In the genomic region with DNA sequence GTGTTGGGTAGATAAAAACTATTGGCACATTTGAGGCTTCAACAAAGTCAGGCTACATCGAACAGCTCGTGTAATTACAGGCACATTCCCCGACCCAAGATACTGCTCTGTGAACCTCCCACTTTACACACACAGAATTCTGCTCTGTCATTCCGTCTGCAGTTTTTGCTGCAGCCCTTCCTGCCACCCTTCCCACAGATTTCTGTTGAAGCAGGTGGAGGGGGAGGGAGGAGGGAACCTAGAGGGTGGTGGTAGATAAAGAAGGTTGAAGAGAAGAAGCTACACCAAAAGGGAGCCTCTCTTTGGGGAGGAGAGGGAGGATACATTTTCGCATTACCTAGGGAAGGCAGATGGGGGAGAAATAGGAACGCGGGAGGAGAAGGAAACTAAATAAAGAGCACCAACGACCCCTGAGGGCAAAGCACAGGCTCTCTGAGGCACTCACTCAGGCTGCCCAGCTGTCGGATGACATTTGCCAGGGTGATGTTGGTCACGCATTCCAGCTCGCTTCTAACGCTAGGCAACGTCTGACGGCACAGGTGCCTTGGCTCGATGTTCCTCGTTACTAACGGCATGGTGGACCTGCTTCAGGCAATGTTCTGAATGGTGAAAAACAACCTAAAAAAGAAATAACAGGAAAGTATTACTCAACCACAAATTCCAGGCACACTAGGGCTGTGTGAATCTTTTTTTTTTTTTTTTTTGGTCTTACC, we compare ENCODE assay signal across 8 cellular contexts. TPM values are rescaled to one million over a fixed set of nuclear protein-coding genes. Genes with fewer than 3 reads are reported as not detected.
A peak's percentile ranks its signal among the peaks of the same experiment; 100 is the strongest.
DNase-seq lines count a peak whose midpoint lies in the region; ATAC-seq, FAIRE-seq and TF ChIP-seq lines count a peak whose summit lies in the region.

No MANE protein-coding gene starts in this region.

- H3K9me3 ChIP-seq in heart left ventricle, result no peaks in the 10 kb centered on the region
- H3K9me3 ChIP-seq in small intestine (ENCODE audit: control insufficient read depth, low read depth), result no peaks in the 10 kb centered on the region

- peak in 1 of 2 donors; percentile 14 for TF ChIP-seq POLR2A in heart left ventricle (IDR thresholded peaks at IDR 0.05)

- DNase-seq in NCI-H510A treated with DMSO at 0.1 percent for 48 hours (lab: John Stamatoyannopoulos, UW) (peak; percentile 21), NCI-H510A (lab: John Stamatoyannopoulos, UW) (no peak), heart left ventricle (peak in 4 of 5 donors; percentile 29 to 70 (median 58)), retina (peak; percentile 42), MV-4-11 (lab: John Stamatoyannopoulos, UW) (no peak), small intestine (no peak)
- peak; percentile 14 for DNase-seq in activated T-cell treated with anti-CD3 and anti-CD28 coated beads, Interleukin-2, amount 50 U/mL, for 4 hours

- peak overlapping the region in 7 of 12 donors; percentile 8 to 35 (median 23) for H3K4me3 ChIP-seq in heart left ventricle
- no peak overlapping the region for H3K4me3 ChIP-seq in small intestine (ENCODE audit: low read depth in 1 of 2, low read length in 2 of 2)

- 7 to 16% (median 12%) methylated on average over 17 of the region's 17 CpGs for WGBS in heart left ventricle, 4 donors
- 51 to 75% (median 73%) methylated on average over 15 to 17 of the region's 17 CpGs for WGBS in small intestine, 3 donors

- ATAC-seq in activated T-cell treated with anti-CD3 and anti-CD28 coated beads, Interleukin-2, amount 50 U/mL, for 4 hours, result peak; percentile 73 to 81
- peak; percentile 66 to 86 (median 83) for ATAC-seq in heart left ventricle
- ATAC-seq in HG02678 (IDR thresholded peaks at IDR 0.05; ENCODE audit: unreplicated experiment), result no peak

- H3K4me1 Mint-ChIP-seq in activated T-cell treated with anti-CD3 and anti-CD28 coated beads, Interleukin-2, amount 50 U/mL, for 4 hours (ENCODE audit: low read depth), result peaks cover 71% of the 10 kb centered on the region

- H3K27me3 ChIP-seq in heart left ventricle (no peaks in the 10 kb centered on the region), small intestine (ENCODE audit: control insufficient read depth in 2 of 2, insufficient read depth in 2 of 2, low read length in 2 of 2) (no peaks in the 10 kb centered on the region)

- peaks cover 16% of the 10 kb centered on the region for H3K36me3 Mint-ChIP-seq in activated T-cell treated with anti-CD3 and anti-CD28 coated beads, Interleukin-2, amount 50 U/mL, for 4 hours (ENCODE audit: insufficient read depth)

- FAIRE-seq in small intestine (lab: Jason Lieb, UNC), result no peak

- H3K4me3 Mint-ChIP-seq in activated T-cell treated with anti-CD3 and anti-CD28 coated beads, Interleukin-2, amount 50 U/mL, for 4 hours, result peak overlapping the region; percentile 77

- H3K27me3 Mint-ChIP-seq in activated T-cell treated with anti-CD3 and anti-CD28 coated beads, Interleukin-2, amount 50 U/mL, for 4 hours (ENCODE audit: low read depth), result no peaks in the 10 kb centered on the region

- peaks cover 0 to 39% (median 16%) of the 10 kb centered on the region in 9 donors for H3K36me3 ChIP-seq in heart left ventricle
- peaks cover 3 to 5% of the 10 kb centered on the region in 2 donors for H3K36me3 ChIP-seq in small intestine (ENCODE audit: control insufficient read depth in 2 of 2, insufficient read depth in 2 of 2, low read length in 2 of 2)

- H3K4me1 ChIP-seq in heart left ventricle, result peaks cover 24 to 98% (median 74%) of the 10 kb centered on the region in 12 donors
- peaks cover under 1 to 14% of the 10 kb centered on the region in 2 donors for H3K4me1 ChIP-seq in small intestine (ENCODE audit: control insufficient read depth in 2 of 2, insufficient read depth in 1 of 2, low read depth in 1 of 2, low read length in 1 of 2)

- peak in 2 of 12 donors; percentile 8 to 15 for TF ChIP-seq CTCF in heart left ventricle (IDR thresholded peaks at IDR 0.05)

- H3K27ac ChIP-seq in heart left ventricle, result peak overlapping the region; percentile 82 to 94 (median 86)
- peak overlapping the region in 1 of 2 donors; percentile 58 for H3K27ac ChIP-seq in small intestine (ENCODE audit: low read depth in 1 of 2, low read length in 1 of 2)

- intact Hi-C loops in heart left ventricle (cut with DNase I), result loop anchor here in 4 of 10 donors (5.0 kb wide), 3 partner anchors 59 to 174 kb away; partner anchors contain the start of gene AHDC1 (in 2 of the 4)

- H3K9me3 Mint-ChIP-seq in activated T-cell treated with anti-CD3 and anti-CD28 coated beads, Interleukin-2, amount 50 U/mL, for 4 hours, result no peaks in the 10 kb centered on the region

RNA-seq across cellular contexts. Expression of gene GPR3, which starts 36.0 kb away (rescaled TPM):
- 1 to 10 TPM; 2.7 to 4.9 (median 3.4) TPM for total RNA-seq in activated T-cell treated with anti-CD3 and anti-CD28 coated beads, Interleukin-2, amount 50 U/mL, for 4 hours
- total RNA-seq in heart left ventricle, result 1 to 10 TPM in 2 of 9 donors, under 1 TPM in 6, not detected in 1; 0.28 to 2.4 (median 0.53) TPM
- polyA plus RNA-seq in heart left ventricle (1 to 10 TPM in 1 of 2 donors, under 1 TPM in 1; 0.11 to 3.7 TPM), small intestine (under 1 TPM in 1 of 3 donors, not detected in 2; 0.36 TPM)

RNA-seq across cellular contexts. Expression of gene CD164L2, which starts 45.3 kb away (rescaled TPM):
- not detected for total RNA-seq in activated T-cell treated with anti-CD3 and anti-CD28 coated beads, Interleukin-2, amount 50 U/mL, for 4 hours
- total RNA-seq in heart left ventricle, result not detected
- polyA plus RNA-seq in heart left ventricle (not detected), small intestine (under 1 TPM in 1 of 3 donors, not detected in 2; 0.04 TPM)

RNA-seq across cellular contexts. Expression of gene FCN3, which starts 53.8 kb away (rescaled TPM):
- under 1 TPM in 2 of 3 donors, not detected in 1; 0.33 to 0.34 TPM for total RNA-seq in activated T-cell treated with anti-CD3 and anti-CD28 coated beads, Interleukin-2, amount 50 U/mL, for 4 hours
- total RNA-seq in heart left ventricle, result 100 to 1,000 TPM in 1 of 9 donors, 10 to 100 TPM in 5, 1 to 10 TPM in 3; 2.4 to 112 (median 31.9) TPM
- polyA plus RNA-seq in heart left ventricle (100 to 1,000 TPM in 1 of 2 donors, 10 to 100 TPM in 1; 60.8 to 141 TPM), small intestine (1 to 10 TPM in 2 of 3 donors, under 1 TPM in 1; 0.89 to 3.6 (median 1.6) TPM)

Comparison
In these comparisons a context has a peak if more than half of its experiments do, and no peak if none do; other contexts are left out.
1. DNase-seq: peak in NCI-H510A treated with DMSO at 0.1 percent for 48 hours (single experiment), activated T-cell treated with anti-CD3 and anti-CD28 coated beads, Interleukin-2, amount 50 U/mL, for 4 hours (single experiment), heart left ventricle (4 of 5) and retina (single experiment); none in NCI-H510A (single experiment), MV-4-11 (single experiment) and small intestine (single experiment).
2. H3K4me3 ChIP-seq: peak in heart left ventricle (7 of 12); none in small intestine (0 of 2).